In genomic region chr11:114448749-114449484, GRCh38 we compare ENCODE assay signal across 16 cellular contexts. TPM values are rescaled to one million over a fixed set of nuclear protein-coding genes. Genes with fewer than 3 reads are reported as not detected.
DNase-seq lines count a peak whose midpoint lies in the region; ATAC-seq and FAIRE-seq lines count a peak whose summit lies in the region.
"Had no signal": no experiment of that assay in that cellular context is flagged by ENCODE, and none has a peak within 500 bp of the region (broad histone marks: within the 10 kb centered on the region; RNA-seq: fewer than 3 reads in every experiment).

No MANE protein-coding gene starts in this region.

- FAIRE-seq in HTR-8/SVneo (lab: Jason Lieb, UNC) = peak; percentile 23

- ATAC-seq in HG03521 (IDR thresholded peaks at IDR 0.05; ENCODE audit: unreplicated experiment) = no peak
- ATAC-seq: heart left ventricle had no signal

- DNase-seq in AG08396 (ENCODE audit: low spot score) (peak; percentile 6), HTR-8/SVneo (ENCODE audit: insufficient read length, low spot score) (no peak), cerebellum (ENCODE audit: low spot score) (peak; percentile 47), kidney tubule cell (ENCODE audit: low spot score) (peak; percentile 9), KG1 (lab: John Stamatoyannopoulos, UW) (no peak), NCI-H128 (lab: John Stamatoyannopoulos, UW; ENCODE audit: unreplicated experiment) (no peak), DMS 273 treated with DMSO at 0.1 percent for 48 hours (lab: John Stamatoyannopoulos, UW) (no peak)
- DNase-seq: activated B cell treated with CpG ODN at 0.5 μM for 24 hours; amygdala; heart left ventricle; NCI-H146; NCI-H2227 treated with DMSO at 0.1 percent for 48 hours; occipital lobe; stimulated activated CD4-positive, alpha-beta T cell treated with anti-CD3 and anti-CD28 coated beads, Interleukin-4, amount 100 ng/mL, for 4 hours; testis had no signal

RNA-seq across cellular contexts. Expression of gene REXO2, which starts 9.7 kb away (rescaled TPM):
- 40.1 TPM for total RNA-seq in cerebellum

RNA-seq across cellular contexts. Expression of gene RBM7, which starts 48.5 kb away (rescaled TPM):
- 17.7 TPM for total RNA-seq in cerebellum

RNA-seq across cellular contexts. Expression of gene C11orf71, which starts 48.6 kb away (rescaled TPM):
- 7.3 TPM for total RNA-seq in cerebellum

Comparison
In these comparisons a context has a peak if more than half of its experiments do, and no peak if none do; other contexts are left out.
1. DNase-seq: peak in AG08396 (single experiment), cerebellum (single experiment) and kidney tubule cell (single experiment); none in HTR-8/SVneo (single experiment), KG1 (single experiment), NCI-H128 (single experiment) and DMS 273 treated with DMSO at 0.1 percent for 48 hours (single experiment).